ENCODE assay signal across 14 cellular contexts in the genomic region with DNA sequence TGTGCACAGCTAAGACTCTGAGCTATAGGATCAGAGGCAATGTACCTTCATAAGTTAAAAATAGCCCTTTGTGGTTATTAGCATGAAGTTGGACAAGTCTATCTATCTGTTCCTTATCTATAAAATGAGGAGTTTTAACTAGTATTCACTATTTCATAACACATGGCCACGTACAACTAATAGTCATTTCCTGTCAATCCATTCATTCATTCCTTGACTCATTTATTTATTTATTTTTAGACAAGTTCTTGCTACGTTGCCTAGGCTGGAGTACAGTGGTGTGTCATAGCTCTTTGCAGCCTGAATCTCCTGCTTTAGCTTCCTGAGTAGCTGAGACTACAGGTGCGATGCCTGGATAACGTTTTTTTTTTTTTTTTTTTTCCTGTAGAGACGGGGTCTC.
DNase-seq lines count a peak whose midpoint lies in the region; ATAC-seq and TF ChIP-seq lines count a peak whose summit lies in the region.
"Had no signal": no experiment of that assay in that cellular context is flagged by ENCODE, and none has a peak within 500 bp of the region (broad histone marks: within the 10 kb centered on the region; RNA-seq: fewer than 3 reads in every experiment).

No MANE protein-coding gene starts in this region.

- H3K9me3 Mint-ChIP-seq in stimulated activated effector memory CD8-positive, alpha-beta T cell treated with anti-CD3 and anti-CD28 coated beads, Interleukin-12 subunit alpha, Interleukin-12 subunit beta, amount 100 ng/mL, for 72 hours = no peaks in the 10 kb centered on the region
- H3K9me3 Mint-ChIP-seq: stimulated activated naive CD8-positive, alpha-beta T cell treated with anti-CD3 and anti-CD28 coated beads, Interleukin-15, Interleukin-2, amounts not matched to agents 100 ng/mL and 50 ng/mL, for 24 hours had no signal

- H3K36me3 ChIP-seq in gastroesophageal sphincter (peaks cover 0 to 27% of the 10 kb centered on the region in 2 donors), ascending aorta (peaks cover 4 to 15% of the 10 kb centered on the region in 2 donors)

- peak overlapping the region; percentile 8 for H3K27ac Mint-ChIP-seq in stimulated activated effector memory CD8-positive, alpha-beta T cell treated with anti-CD3 and anti-CD28 coated beads, Interleukin-12 subunit alpha, Interleukin-12 subunit beta, amount 100 ng/mL, for 72 hours

- no peak for DNase-seq in activated CD4-positive, CD25-positive, alpha-beta regulatory T cell treated with anti-CD3 and anti-CD28 coated beads, Interleukin-2, amount 50 U/mL, for 72 hours
- peak; percentile 59 for DNase-seq in RPMI7951 (ENCODE audit: low read depth)
- DNase-seq in fibroblast of mammary gland (ENCODE audit: low read depth) = peak; percentile 87
- DNase-seq in stimulated activated effector memory CD8-positive, alpha-beta T cell treated with anti-CD3 and anti-CD28 coated beads, Interleukin-12 subunit alpha, Interleukin-12 subunit beta, amount 100 ng/mL, for 72 hours (ENCODE audit: low spot score in 2 of 2) = no peak
- DNase-seq in stimulated activated CD4-positive, alpha-beta T cell treated with anti-CD3 and anti-CD28 coated beads, Interleukin-2, amount 100 ng/mL, for 24 hours = no peak
- DNase-seq in ascending aorta (ENCODE audit: low spot score in 2 of 2) = no peak
- DNase-seq: 8988T; activated CD8-positive, alpha-beta memory T cell treated with anti-CD3 and anti-CD28 coated beads for 24 hours; DMS79; kidney glomerular epithelial cell; NCI-H1436 had no signal

- no peaks in the 10 kb centered on the region for H3K27me3 ChIP-seq in gastroesophageal sphincter
- no peaks in the 10 kb centered on the region for H3K27me3 ChIP-seq in ascending aorta

- 79 to 82% methylated on average over 2 to 5 of the region's 5 CpGs for WGBS in gastroesophageal sphincter (ENCODE audit: low coverage in 1 of 2), 2 donors

- peaks cover 27% of the 10 kb centered on the region for H3K4me1 Mint-ChIP-seq in stimulated activated effector memory CD8-positive, alpha-beta T cell treated with anti-CD3 and anti-CD28 coated beads, Interleukin-12 subunit alpha, Interleukin-12 subunit beta, amount 100 ng/mL, for 72 hours

- ATAC-seq in activated CD4-positive, CD25-positive, alpha-beta regulatory T cell treated with anti-CD3 and anti-CD28 coated beads, Interleukin-2, amount 50 U/mL, for 24 hours = peak; percentile 47 to 68
- peak; percentile 76 for ATAC-seq in stimulated activated effector memory CD8-positive, alpha-beta T cell treated with anti-CD3 and anti-CD28 coated beads, Interleukin-12 subunit alpha, Interleukin-12 subunit beta, amount 100 ng/mL, for 72 hours
- no peak for ATAC-seq in gastroesophageal sphincter

- H3K4me3 ChIP-seq in fibroblast of mammary gland (ENCODE audit: control insufficient read depth, low read depth, low read length) (no peak overlapping the region), gastroesophageal sphincter (no peak overlapping the region), ascending aorta (no peak overlapping the region)

- H3K4me3 Mint-ChIP-seq in stimulated activated effector memory CD8-positive, alpha-beta T cell treated with anti-CD3 and anti-CD28 coated beads, Interleukin-12 subunit alpha, Interleukin-12 subunit beta, amount 100 ng/mL, for 72 hours = no peak overlapping the region
- H3K4me3 Mint-ChIP-seq: stimulated activated naive CD8-positive, alpha-beta T cell treated with anti-CD3 and anti-CD28 coated beads, Interleukin-15, Interleukin-2, amounts not matched to agents 100 ng/mL and 50 ng/mL, for 24 hours had no signal

- TF ChIP-seq CTCF in fibroblast of mammary gland (conservative IDR thresholded peaks at IDR 0.05; ENCODE audit: control insufficient read depth, insufficient read depth, low read depth, low read length) (no peak), gastroesophageal sphincter (IDR thresholded peaks at IDR 0.05) (no peak), ascending aorta (IDR thresholded peaks at IDR 0.05) (no peak)

- TF ChIP-seq POLR2A in gastroesophageal sphincter (IDR thresholded peaks at IDR 0.05) = no peak

- H3K27ac ChIP-seq in gastroesophageal sphincter = no peak overlapping the region
- H3K27ac ChIP-seq in ascending aorta = no peak overlapping the region

- no peaks in the 10 kb centered on the region for H3K9me3 ChIP-seq in gastroesophageal sphincter
- no peaks in the 10 kb centered on the region for H3K9me3 ChIP-seq in ascending aorta

- peaks cover 25 to 72% (median 28%) of the 10 kb centered on the region in 3 donors for H3K4me1 ChIP-seq in gastroesophageal sphincter
- H3K4me1 ChIP-seq in ascending aorta = peaks cover 0 to 27% of the 10 kb centered on the region in 2 donors

- intact Hi-C loops in ascending aorta (cut with DNase I) = loop anchor here (5.0 to 10.0 kb wide), 2 partner anchors 91 to 157 kb away; partner anchors contain the start of gene NR3C1

- H3K36me3 Mint-ChIP-seq in stimulated activated effector memory CD8-positive, alpha-beta T cell treated with anti-CD3 and anti-CD28 coated beads, Interleukin-12 subunit alpha, Interleukin-12 subunit beta, amount 100 ng/mL, for 72 hours = peaks cover 76% of the 10 kb centered on the region

- TF ChIP-seq EP300 in gastroesophageal sphincter (IDR thresholded peaks at IDR 0.05) = no peak

Comparison
In these comparisons a context has a peak if more than half of its experiments do, and no peak if none do; other contexts are left out.
1. DNase-seq: peak in RPMI7951 (single experiment) and fibroblast of mammary gland (single experiment); none in activated CD4-positive, CD25-positive, alpha-beta regulatory T cell treated with anti-CD3 and anti-CD28 coated beads, Interleukin-2, amount 50 U/mL, for 72 hours (single experiment), stimulated activated effector memory CD8-positive, alpha-beta T cell treated with anti-CD3 and anti-CD28 coated beads, Interleukin-12 subunit alpha, Interleukin-12 subunit beta, amount 100 ng/mL, for 72 hours (0 of 2), stimulated activated CD4-positive, alpha-beta T cell treated with anti-CD3 and anti-CD28 coated beads, Interleukin-2, amount 100 ng/mL, for 24 hours (0 of 2) and ascending aorta (0 of 2).